ENCODE assay signal across 11 cellular contexts in the genomic region with DNA sequence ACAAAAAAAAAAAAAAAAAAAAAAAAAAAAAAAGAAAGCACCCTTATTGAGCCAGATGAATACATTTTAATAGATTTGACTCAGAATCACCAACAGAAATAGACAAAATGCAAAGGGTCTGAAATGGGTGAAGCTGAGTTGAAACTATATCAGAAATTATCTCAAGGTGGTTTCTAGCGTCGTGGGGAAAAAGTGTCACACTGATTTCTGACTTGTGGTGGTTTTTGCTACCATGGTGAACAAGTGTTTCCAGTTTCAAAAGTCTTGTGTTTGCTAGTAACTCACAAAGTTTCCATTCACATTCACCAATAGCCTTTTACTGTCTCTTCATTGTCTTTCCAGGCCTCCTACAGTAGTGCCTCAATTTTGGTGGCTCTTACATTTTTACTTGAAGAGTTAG.
DNase-seq lines count a peak whose midpoint lies in the region; ATAC-seq and TF ChIP-seq lines count a peak whose summit lies in the region.
"Had no signal": no experiment of that assay in that cellular context is flagged by ENCODE, and none has a peak within 500 bp of the region (broad histone marks: within the 10 kb centered on the region; RNA-seq: fewer than 3 reads in every experiment).

No MANE protein-coding gene starts in this region.

- peaks cover 8% of the 10 kb centered on the region for H3K4me1 Mint-ChIP-seq in activated T-cell treated with anti-CD3 and anti-CD28 coated beads, Interleukin-2, amount 50 U/mL, for 24 hours (ENCODE audit: low read depth)
- H3K4me1 Mint-ChIP-seq in stimulated activated memory B cell treated with anti-CD40 and anti-IgM and Interleukin-4, amounts not matched to agents 10 μg/mL and 1 μg/mL and 100 μg/mL, for 72 hours = peaks cover 38% of the 10 kb centered on the region
- no peaks in the 10 kb centered on the region for H3K4me1 Mint-ChIP-seq in WTC11
- H3K4me1 Mint-ChIP-seq: activated CD4-positive, alpha-beta memory T cell treated with anti-CD3 and anti-CD28 coated beads, Interleukin-2, amount 10 ng/mL, durations not matched to agents 7 days and 5 days had no signal

- no peaks in the 10 kb centered on the region for H3K36me3 Mint-ChIP-seq in activated T-cell treated with anti-CD3 and anti-CD28 coated beads, Interleukin-2, amount 50 U/mL, for 24 hours (ENCODE audit: low read depth)
- peaks cover 7% of the 10 kb centered on the region for H3K36me3 Mint-ChIP-seq in stimulated activated memory B cell treated with anti-CD40 and anti-IgM and Interleukin-4, amounts not matched to agents 10 μg/mL and 1 μg/mL and 100 μg/mL, for 72 hours
- H3K36me3 Mint-ChIP-seq in WTC11 = no peaks in the 10 kb centered on the region

- no peak overlapping the region for H3K4me3 Mint-ChIP-seq in activated T-cell treated with anti-CD3 and anti-CD28 coated beads, Interleukin-2, amount 50 U/mL, for 24 hours
- H3K4me3 Mint-ChIP-seq in stimulated activated memory B cell treated with anti-CD40 and anti-IgM and Interleukin-4, amounts not matched to agents 10 μg/mL and 1 μg/mL and 100 μg/mL, for 72 hours = no peak overlapping the region
- no peak overlapping the region for H3K4me3 Mint-ChIP-seq in WTC11
- H3K4me3 Mint-ChIP-seq: activated CD4-positive, alpha-beta memory T cell treated with anti-CD3 and anti-CD28 coated beads, Interleukin-2, amount 10 ng/mL, durations not matched to agents 7 days and 5 days had no signal

- peak overlapping the region; percentile 78 for H3K27ac Mint-ChIP-seq in activated T-cell treated with anti-CD3 and anti-CD28 coated beads, Interleukin-2, amount 50 U/mL, for 24 hours
- peak overlapping the region; percentile 92 for H3K27ac Mint-ChIP-seq in stimulated activated memory B cell treated with anti-CD40 and anti-IgM and Interleukin-4, amounts not matched to agents 10 μg/mL and 1 μg/mL and 100 μg/mL, for 72 hours
- H3K27ac Mint-ChIP-seq in WTC11 = no peak overlapping the region
- H3K27ac Mint-ChIP-seq: activated CD4-positive, alpha-beta memory T cell treated with anti-CD3 and anti-CD28 coated beads, Interleukin-2, amount 10 ng/mL, durations not matched to agents 7 days and 5 days had no signal

- POLR2A ChIA-PET in WTC11 (lab: Charles Lee) = no interaction called here

- peak; percentile 94 for ATAC-seq in GM21619 (IDR thresholded peaks at IDR 0.05; ENCODE audit: unreplicated experiment)
- ATAC-seq in HG03159 (IDR thresholded peaks at IDR 0.05; ENCODE audit: unreplicated experiment) = peak; percentile 78
- ATAC-seq in stimulated activated memory B cell treated with anti-CD40 and anti-IgM and Interleukin-4, amounts not matched to agents 10 μg/mL and 1 μg/mL and 100 μg/mL, for 72 hours = peak; percentile 82
- no peak for ATAC-seq in WTC11
- ATAC-seq: A549 had no signal

- DNase-seq in activated T-cell treated with anti-CD3 and anti-CD28 coated beads, Interleukin-2, amount 50 U/mL, for 24 hours = no peak
- DNase-seq in activated T-cell treated with anti-CD3 and anti-CD28 coated beads, Interleukin-2, amount 50 U/mL, for 48 hours = no peak
- DNase-seq in NCI-H226 (no peak), WTC11 (ENCODE audit: low spot score) (no peak), NCI-H1105 (lab: John Stamatoyannopoulos, UW) (no peak)
- DNase-seq: activated CD4-positive, alpha-beta memory T cell treated with anti-CD3 and anti-CD28 coated beads, Interleukin-2, amount 10 ng/mL, durations not matched to agents 7 days and 5 days; NCI-H2029 treated with DMSO at 0.1 percent for 48 hours had no signal

- CTCF ChIA-PET in WTC11 (lab: Charles Lee) = no interaction called here

- H3K27me3 Mint-ChIP-seq in activated T-cell treated with anti-CD3 and anti-CD28 coated beads, Interleukin-2, amount 50 U/mL, for 24 hours = no peaks in the 10 kb centered on the region
- no peaks in the 10 kb centered on the region for H3K27me3 Mint-ChIP-seq in stimulated activated memory B cell treated with anti-CD40 and anti-IgM and Interleukin-4, amounts not matched to agents 10 μg/mL and 1 μg/mL and 100 μg/mL, for 72 hours
- no peaks in the 10 kb centered on the region for H3K27me3 Mint-ChIP-seq in WTC11 (ENCODE audit: low read depth)
- H3K27me3 Mint-ChIP-seq: activated CD4-positive, alpha-beta memory T cell treated with anti-CD3 and anti-CD28 coated beads, Interleukin-2, amount 10 ng/mL, durations not matched to agents 7 days and 5 days had no signal

- H3K9me3 Mint-ChIP-seq in activated T-cell treated with anti-CD3 and anti-CD28 coated beads, Interleukin-2, amount 50 U/mL, for 24 hours = no peaks in the 10 kb centered on the region
- H3K9me3 Mint-ChIP-seq in stimulated activated memory B cell treated with anti-CD40 and anti-IgM and Interleukin-4, amounts not matched to agents 10 μg/mL and 1 μg/mL and 100 μg/mL, for 72 hours = no peaks in the 10 kb centered on the region
- H3K9me3 Mint-ChIP-seq in WTC11 = peaks cover 12% of the 10 kb centered on the region

- TF ChIP-seq CTCF in WTC11 (IDR thresholded peaks at IDR 0.05) = no peak

TF ChIP-seq in WTC11, 78 proteins besides CTCF, POLR2A, EP300 and RAD21:
- TF ChIP-seq FOXJ3 (CRISPR knock-in tag; IDR thresholded peaks at IDR 0.05; ENCODE audit: borderline replicate concordance) = no peak
- TF ChIP-seq, protein P1, sequence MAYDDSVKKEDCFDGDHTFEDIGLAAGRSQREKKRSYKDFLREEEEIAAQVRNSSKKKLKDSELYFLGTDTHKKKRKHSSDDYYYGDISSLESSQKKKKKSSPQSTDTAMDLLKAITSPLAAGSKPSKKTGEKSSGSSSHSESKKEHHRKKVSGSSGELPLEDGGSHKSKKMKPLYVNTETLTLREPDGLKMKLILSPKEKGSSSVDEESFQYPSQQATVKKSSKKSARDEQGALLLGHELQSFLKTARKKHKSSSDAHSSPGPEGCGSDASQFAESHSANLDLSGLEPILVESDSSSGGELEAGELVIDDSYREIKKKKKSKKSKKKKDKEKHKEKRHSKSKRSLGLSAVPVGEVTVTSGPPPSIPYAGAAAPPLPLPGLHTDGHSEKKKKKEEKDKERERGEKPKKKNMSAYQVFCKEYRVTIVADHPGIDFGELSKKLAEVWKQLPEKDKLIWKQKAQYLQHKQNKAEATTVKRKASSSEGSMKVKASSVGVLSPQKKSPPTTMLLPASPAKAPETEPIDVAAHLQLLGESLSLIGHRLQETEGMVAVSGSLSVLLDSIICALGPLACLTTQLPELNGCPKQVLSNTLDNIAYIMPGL (CRISPR knock-in tag; IDR thresholded peaks at IDR 0.05) = no peak
- no peak for TF ChIP-seq SMAD3 (CRISPR knock-in tag; IDR thresholded peaks at IDR 0.05; ENCODE audit: borderline replicate concordance)
- no peak for TF ChIP-seq CBFB (CRISPR knock-in tag; IDR thresholded peaks at IDR 0.05; ENCODE audit: low read depth)
- no peak for TF ChIP-seq ESRRA (CRISPR knock-in tag; IDR thresholded peaks at IDR 0.05; ENCODE audit: borderline replicate concordance)
- TF ChIP-seq ZNF317 (CRISPR knock-in tag; IDR thresholded peaks at IDR 0.05; ENCODE audit: borderline replicate concordance, low read depth) = no peak
- TF ChIP-seq ZNF219 (CRISPR knock-in tag; IDR thresholded peaks at IDR 0.05; ENCODE audit: borderline replicate concordance) = no peak
- TF ChIP-seq ZNF121 (CRISPR knock-in tag; IDR thresholded peaks at IDR 0.05) = no peak
- TF ChIP-seq E2F4 (CRISPR knock-in tag; IDR thresholded peaks at IDR 0.05; ENCODE audit: borderline replicate concordance, low read depth) = no peak
- TF ChIP-seq ERG (CRISPR knock-in tag; IDR thresholded peaks at IDR 0.05) = no peak
- no peak for TF ChIP-seq JAZF1 (CRISPR knock-in tag; IDR thresholded peaks at IDR 0.05)
- TF ChIP-seq FOXK1 (CRISPR knock-in tag; IDR thresholded peaks at IDR 0.05) = no peak
- no peak for TF ChIP-seq TEAD1 (CRISPR knock-in tag; IDR thresholded peaks at IDR 0.05)
- no peak for TF ChIP-seq MAX (CRISPR knock-in tag; IDR thresholded peaks at IDR 0.05)
- TF ChIP-seq CDX4 (CRISPR knock-in tag; IDR thresholded peaks at IDR 0.05; ENCODE audit: borderline replicate concordance) = no peak
TF ChIP-seq in WTC11: peak in this region for 0.
